18 cellular contexts compared by ENCODE assay signal in genomic region chr5:98999631-99000030, GRCh38.
"Had no signal": no experiment of that assay in that cellular context is flagged by ENCODE, and none has a peak within 500 bp of the region (broad histone marks: within the 10 kb centered on the region; RNA-seq: fewer than 3 reads in every experiment).

No MANE protein-coding gene starts in this region.

- H3K27me3 Mint-ChIP-seq: effector memory CD8-positive, alpha-beta T cell; stimulated activated naive B cell treated with anti-CD40 and anti-IgM and Interleukin-4, amounts not matched to agents 10 μg/mL and 1 μg/mL and 100 μg/mL, for 72 hours; stimulated activated naive CD8-positive, alpha-beta T cell treated with anti-CD3 and anti-CD28 coated beads, Interleukin-15, amount 100 ng/mL, for 72 hours had no signal

- H3K36me3 ChIP-seq: gastrocnemius medialis, heart right ventricle, prostate gland, tibial nerve had no signal

- H3K9me3 ChIP-seq: gastrocnemius medialis, heart right ventricle, prostate gland, testis, tibial nerve had no signal

- H3K36me3 Mint-ChIP-seq: stimulated activated naive B cell treated with anti-CD40 and anti-IgM and Interleukin-4, amounts not matched to agents 10 μg/mL and 1 μg/mL and 100 μg/mL, for 72 hours had no signal

- H3K4me1 Mint-ChIP-seq: nephron progenitor cell had no signal

- H3K9ac ChIP-seq: parathyroid adenoma had no signal

- H3K4me3 ChIP-seq: gastrocnemius medialis, heart right ventricle, prostate gland, skin epidermis, testis, tibial nerve had no signal

- H3K27ac ChIP-seq: gastrocnemius medialis, heart right ventricle, parathyroid adenoma, prostate gland, skin epidermis, testis, tibial nerve had no signal

- DNase-seq: effector memory CD8-positive, alpha-beta T cell; erythroblast; gastrocnemius medialis; heart right ventricle; kidney glomerular epithelial cell; naive thymus-derived CD4-positive, alpha-beta T cell; nephron progenitor cell; retina; stimulated activated CD4-positive, alpha-beta T cell treated with anti-CD3 and anti-CD28 coated beads, Interleukin-2, amount 100 ng/mL, for 24 hours; stimulated activated CD4-positive, alpha-beta T cell treated with anti-CD3 and anti-CD28 coated beads, Interleukin-4, amount 100 ng/mL, for 4 hours; stimulated activated naive B cell treated with anti-CD40 and anti-IgM and Interleukin-4, amounts not matched to agents 10 μg/mL and 1 μg/mL and 100 μg/mL, for 72 hours; stimulated activated naive CD8-positive, alpha-beta T cell treated with anti-CD3 and anti-CD28 coated beads, Interleukin-15, amount 100 ng/mL, for 72 hours; testis had no signal

- H3K4me3 Mint-ChIP-seq: effector memory CD8-positive, alpha-beta T cell; naive thymus-derived CD4-positive, alpha-beta T cell; nephron progenitor cell; stimulated activated naive B cell treated with anti-CD40 and anti-IgM and Interleukin-4, amounts not matched to agents 10 μg/mL and 1 μg/mL and 100 μg/mL, for 72 hours; stimulated activated naive CD8-positive, alpha-beta T cell treated with anti-CD3 and anti-CD28 coated beads, Interleukin-15, amount 100 ng/mL, for 72 hours had no signal

- H3K4me1 ChIP-seq: gastrocnemius medialis, parathyroid adenoma, prostate gland, testis, tibial nerve had no signal

- ATAC-seq: effector memory CD8-positive, alpha-beta T cell; gastrocnemius medialis; heart right ventricle; naive thymus-derived CD4-positive, alpha-beta T cell; sciatic nerve; stimulated activated naive B cell treated with anti-CD40 and anti-IgM and Interleukin-4, amounts not matched to agents 10 μg/mL and 1 μg/mL and 100 μg/mL, for 72 hours; stimulated activated naive CD8-positive, alpha-beta T cell treated with anti-CD3 and anti-CD28 coated beads, Interleukin-15, amount 100 ng/mL, for 72 hours had no signal

- H3K79me2 ChIP-seq: parathyroid adenoma had no signal

- H3K27me3 ChIP-seq: gastrocnemius medialis, heart right ventricle, testis, tibial nerve had no signal

- H2AFZ ChIP-seq: parathyroid adenoma had no signal

- H3K9me3 Mint-ChIP-seq: effector memory CD8-positive, alpha-beta T cell; nephron progenitor cell; stimulated activated naive CD8-positive, alpha-beta T cell treated with anti-CD3 and anti-CD28 coated beads, Interleukin-15, amount 100 ng/mL, for 72 hours had no signal

- H3K27ac Mint-ChIP-seq: effector memory CD8-positive, alpha-beta T cell; naive thymus-derived CD4-positive, alpha-beta T cell; nephron progenitor cell; stimulated activated naive B cell treated with anti-CD40 and anti-IgM and Interleukin-4, amounts not matched to agents 10 μg/mL and 1 μg/mL and 100 μg/mL, for 72 hours; stimulated activated naive CD8-positive, alpha-beta T cell treated with anti-CD3 and anti-CD28 coated beads, Interleukin-15, amount 100 ng/mL, for 72 hours had no signal
